ENCODE assay signal across 1 cellular context in genomic region chr5:141850786-141851185, GRCh38.
A peak's percentile ranks its signal among the peaks of the same experiment; 100 is the strongest.
TF ChIP-seq lines count a peak whose summit lies in the region.

No MANE protein-coding gene starts in this region.

TF ChIP-seq in GM23338, 12 proteins besides CTCF, POLR2A, EP300 and RAD21 (continued from another document):
- TF ChIP-seq, protein P1, sequence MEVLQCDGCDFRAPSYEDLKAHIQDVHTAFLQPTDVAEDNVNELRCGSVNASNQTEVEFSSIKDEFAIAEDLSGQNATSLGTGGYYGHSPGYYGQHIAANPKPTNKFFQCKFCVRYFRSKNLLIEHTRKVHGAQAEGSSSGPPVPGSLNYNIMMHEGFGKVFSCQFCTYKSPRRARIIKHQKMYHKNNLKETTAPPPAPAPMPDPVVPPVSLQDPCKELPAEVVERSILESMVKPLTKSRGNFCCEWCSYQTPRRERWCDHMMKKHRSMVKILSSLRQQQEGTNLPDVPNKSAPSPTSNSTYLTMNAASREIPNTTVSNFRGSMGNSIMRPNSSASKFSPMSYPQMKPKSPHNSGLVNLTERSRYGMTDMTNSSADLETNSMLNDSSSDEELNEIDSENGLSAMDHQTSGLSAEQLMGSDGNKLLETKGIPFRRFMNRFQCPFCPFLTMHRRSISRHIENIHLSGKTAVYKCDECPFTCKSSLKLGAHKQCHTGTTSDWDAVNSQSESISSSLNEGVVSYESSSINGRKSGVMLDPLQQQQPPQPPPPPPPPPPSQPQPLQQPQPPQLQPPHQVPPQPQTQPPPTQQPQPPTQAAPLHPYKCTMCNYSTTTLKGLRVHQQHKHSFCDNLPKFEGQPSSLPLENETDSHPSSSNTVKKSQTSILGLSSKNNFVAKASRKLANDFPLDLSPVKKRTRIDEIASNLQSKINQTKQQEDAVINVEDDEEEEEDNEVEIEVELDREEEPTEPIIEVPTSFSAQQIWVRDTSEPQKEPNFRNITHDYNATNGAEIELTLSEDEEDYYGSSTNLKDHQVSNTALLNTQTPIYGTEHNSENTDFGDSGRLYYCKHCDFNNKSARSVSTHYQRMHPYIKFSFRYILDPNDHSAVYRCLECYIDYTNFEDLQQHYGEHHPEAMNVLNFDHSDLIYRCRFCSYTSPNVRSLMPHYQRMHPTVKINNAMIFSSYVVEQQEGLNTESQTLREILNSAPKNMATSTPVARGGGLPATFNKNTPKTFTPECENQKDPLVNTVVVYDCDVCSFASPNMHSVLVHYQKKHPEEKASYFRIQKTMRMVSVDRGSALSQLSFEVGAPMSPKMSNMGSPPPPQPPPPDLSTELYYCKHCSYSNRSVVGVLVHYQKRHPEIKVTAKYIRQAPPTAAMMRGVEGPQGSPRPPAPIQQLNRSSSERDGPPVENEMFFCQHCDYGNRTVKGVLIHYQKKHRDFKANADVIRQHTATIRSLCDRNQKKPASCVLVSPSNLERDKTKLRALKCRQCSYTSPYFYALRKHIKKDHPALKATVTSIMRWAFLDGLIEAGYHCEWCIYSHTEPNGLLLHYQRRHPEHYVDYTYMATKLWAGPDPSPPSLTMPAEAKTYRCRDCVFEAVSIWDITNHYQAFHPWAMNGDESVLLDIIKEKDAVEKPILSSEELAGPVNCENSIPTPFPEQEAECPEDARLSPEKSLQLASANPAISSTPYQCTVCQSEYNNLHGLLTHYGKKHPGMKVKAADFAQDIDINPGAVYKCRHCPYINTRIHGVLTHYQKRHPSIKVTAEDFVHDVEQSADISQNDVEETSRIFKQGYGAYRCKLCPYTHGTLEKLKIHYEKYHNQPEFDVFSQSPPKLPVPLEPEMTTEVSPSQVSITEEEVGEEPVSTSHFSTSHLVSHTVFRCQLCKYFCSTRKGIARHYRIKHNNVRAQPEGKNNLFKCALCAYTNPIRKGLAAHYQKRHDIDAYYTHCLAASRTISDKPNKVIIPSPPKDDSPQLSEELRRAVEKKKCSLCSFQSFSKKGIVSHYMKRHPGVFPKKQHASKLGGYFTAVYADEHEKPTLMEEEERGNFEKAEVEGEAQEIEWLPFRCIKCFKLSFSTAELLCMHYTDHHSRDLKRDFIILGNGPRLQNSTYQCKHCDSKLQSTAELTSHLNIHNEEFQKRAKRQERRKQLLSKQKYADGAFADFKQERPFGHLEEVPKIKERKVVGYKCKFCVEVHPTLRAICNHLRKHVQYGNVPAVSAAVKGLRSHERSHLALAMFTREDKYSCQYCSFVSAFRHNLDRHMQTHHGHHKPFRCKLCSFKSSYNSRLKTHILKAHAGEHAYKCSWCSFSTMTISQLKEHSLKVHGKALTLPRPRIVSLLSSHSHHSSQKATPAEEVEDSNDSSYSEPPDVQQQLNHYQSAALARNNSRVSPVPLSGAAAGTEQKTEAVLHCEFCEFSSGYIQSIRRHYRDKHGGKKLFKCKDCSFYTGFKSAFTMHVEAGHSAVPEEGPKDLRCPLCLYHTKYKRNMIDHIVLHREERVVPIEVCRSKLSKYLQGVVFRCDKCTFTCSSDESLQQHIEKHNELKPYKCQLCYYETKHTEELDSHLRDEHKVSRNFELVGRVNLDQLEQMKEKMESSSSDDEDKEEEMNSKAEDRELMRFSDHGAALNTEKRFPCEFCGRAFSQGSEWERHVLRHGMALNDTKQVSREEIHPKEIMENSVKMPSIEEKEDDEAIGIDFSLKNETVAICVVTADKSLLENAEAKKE (CRISPR knock-in tag; IDR thresholded peaks at IDR 0.05): no peak
- TF ChIP-seq POLR2AphosphoS5 (IDR thresholded peaks at IDR 0.05; ENCODE audit: low read depth): 0 out of 2 replicates have a peak, but pooled peaks have one; percentile 25
TF ChIP-seq in GM23338: peak in this region for 1.
